ENCODE assay signal across 12 cellular contexts in genomic region chrX:128106630-128107029, GRCh38. TPM values are rescaled to one million over a fixed set of nuclear protein-coding genes. Genes with fewer than 3 reads are reported as not detected.
DNase-seq lines count a peak whose midpoint lies in the region; ATAC-seq, FAIRE-seq and TF ChIP-seq lines count a peak whose summit lies in the region.
"Had no signal": no experiment of that assay in that cellular context is flagged by ENCODE, and none has a peak within 500 bp of the region (broad histone marks: within the 10 kb centered on the region; RNA-seq: fewer than 3 reads in every experiment).

No MANE protein-coding gene starts in this region.

- H3K4me1 Mint-ChIP-seq in neural progenitor cell: no peaks in the 10 kb centered on the region
- no peaks in the 10 kb centered on the region for H3K4me1 Mint-ChIP-seq in HFFc6 (ENCODE audit: low read depth)

- H3K4me3 ChIP-seq in GM12878: no peak overlapping the region
- no peak overlapping the region for H3K4me3 ChIP-seq in neural progenitor cell
- H3K4me3 ChIP-seq in brain microvascular endothelial cell (ENCODE audit: low read depth, low read length): no peak overlapping the region
- H3K4me3 ChIP-seq: heart right ventricle had no signal

- TF ChIP-seq RAD21 in GM12878 (IDR thresholded peaks at IDR 0.05; ENCODE audit: insufficient read depth, low read depth, low read length): peak; percentile 46

- ATAC-seq in GM19351 (IDR thresholded peaks at IDR 0.05; ENCODE audit: unreplicated experiment) (peak; percentile 82), GM12878 (peak; percentile 68)
- ATAC-seq: HCT116, heart right ventricle had no signal

- intact Hi-C loops in GM12878 (cut with micrococcal nuclease; ENCODE audit: unreplicated experiment): loop anchor here (2.0 to 10.0 kb wide), 2 partner anchors 412 to 868 kb away; no protein-coding TSS in a partner anchor

- H3K36me3 ChIP-seq in GM12878 (ENCODE audit: control insufficient read depth in 2 of 2, insufficient read depth in 2 of 2, low read length in 1 of 2) (no peaks in the 10 kb centered on the region), neural progenitor cell (no peaks in the 10 kb centered on the region), brain microvascular endothelial cell (replicated peaks) (no peaks in the 10 kb centered on the region)
- H3K36me3 ChIP-seq: heart right ventricle had no signal

- in situ Hi-C loops in GM12878 (cut with MboI) (no loop called here), brain microvascular endothelial cell (cut with HindIII; ENCODE audit: low pct_ligation_motif_present, low sequenced_read_pairs) (no loop called here)

- SMC1A ChIA-PET in GM12878 (lab: Charles Lee; ENCODE audit: uncharacterized antibody, unreplicated experiment): interaction anchor here (0.9 to 1.0 kb wide), 2 partner anchors 8 to 15 kb away, joined by 3 to 4 read pairs; no protein-coding TSS in a partner anchor

- H3K79me2 ChIP-seq in GM12878 (ENCODE audit: control insufficient read depth, insufficient read depth, low read length): no peaks in the 10 kb centered on the region
- no peaks in the 10 kb centered on the region for H3K79me2 ChIP-seq in neural progenitor cell (ENCODE audit: low read depth)

- CTCF ChIA-PET in GM12878 (lab: Yijun Ruan, JAX): interaction anchor here (0.8 to 1.3 kb wide), 3 partner anchors 412 to 869 kb away, joined by 3 to 6 read pairs (median 3); no protein-coding TSS in a partner anchor

- RAD21 ChIA-PET in GM12878 (lab: Charles Lee; ENCODE audit: unreplicated experiment): no interaction called here

- H4K20me1 ChIP-seq in GM12878 (ENCODE audit: control insufficient read depth, insufficient read depth): no peaks in the 10 kb centered on the region
- no peaks in the 10 kb centered on the region for H4K20me1 ChIP-seq in neural progenitor cell (ENCODE audit: low read depth)

- H3K27me3 Mint-ChIP-seq in neural progenitor cell (ENCODE audit: insufficient read depth, low read depth) (no peaks in the 10 kb centered on the region), HFFc6 (ENCODE audit: insufficient read depth) (no peaks in the 10 kb centered on the region)

- no peak for TF ChIP-seq EP300 in GM12878 (IDR thresholded peaks at IDR 0.05; ENCODE audit: borderline replicate concordance in 1 of 2, control insufficient read depth in 1 of 2, low read depth in 2 of 2, low read length in 2 of 2)

- H3K4me3 Mint-ChIP-seq in neural progenitor cell (no peak overlapping the region), HFFc6 (no peak overlapping the region)

- H3K36me3 Mint-ChIP-seq in neural progenitor cell (no peaks in the 10 kb centered on the region), HFFc6 (ENCODE audit: low read depth) (no peaks in the 10 kb centered on the region)

- H3K27me3 ChIP-seq in GM12878 (replicated peaks in 1 of 2; ENCODE audit: control insufficient read depth in 2 of 2, insufficient read depth in 2 of 2, low read length in 1 of 2): no peaks in the 10 kb centered on the region
- H3K27me3 ChIP-seq in neural progenitor cell: no peaks in the 10 kb centered on the region
- no peaks in the 10 kb centered on the region for H3K27me3 ChIP-seq in brain microvascular endothelial cell (replicated peaks)
- H3K27me3 ChIP-seq: heart right ventricle had no signal

- H3K27ac ChIP-seq in GM12878 (ENCODE audit: control insufficient read depth, insufficient read depth) (no peak overlapping the region), neural progenitor cell (no peak overlapping the region), brain microvascular endothelial cell (no peak overlapping the region)
- H3K27ac ChIP-seq: heart right ventricle had no signal

- H3K27ac Mint-ChIP-seq in neural progenitor cell (no peak overlapping the region), HFFc6 (no peak overlapping the region)

- H3F3A ChIP-seq in neural progenitor cell (ENCODE audit: low read depth): no peaks in the 10 kb centered on the region

- H3K9me3 ChIP-seq in GM12878 (replicated peaks; ENCODE audit: control insufficient read depth, insufficient read depth, low read length) (no peaks in the 10 kb centered on the region), neural progenitor cell (ENCODE audit: low read depth) (peaks cover 3% of the 10 kb centered on the region)
- H3K9me3 ChIP-seq: heart right ventricle had no signal

- WGBS in GM12878 (ENCODE audit: insufficient coverage, insufficient replicate concordance, low lambda C conversion rate, missing lambda C conversion rate): 0% methylated on average over 1 of the region's 1 CpG

- H3K9me3 Mint-ChIP-seq in neural progenitor cell (no peaks in the 10 kb centered on the region), HFFc6 (peaks cover 4% of the 10 kb centered on the region; the same call in 1 of the 2 replicates)

- POLR2A ChIA-PET in GM12878 (lab: Charles Lee): no interaction called here

- H2AFZ ChIP-seq in GM12878 (ENCODE audit: control insufficient read depth, low read depth, low read length): no peak overlapping the region
- H2AFZ ChIP-seq in neural progenitor cell (replicated peaks): no peak overlapping the region

- DNase-seq in NCI-H1436 (lab: John Stamatoyannopoulos, UW) (peak; percentile 46), GM12878 (ENCODE audit: low read depth, low spot score) (no peak), neural progenitor cell (ENCODE audit: low spot score) (peak; percentile 49), brain microvascular endothelial cell (no peak), NCI-H446 (lab: John Stamatoyannopoulos, UW) (no peak), HFFc6 (no peak)
- DNase-seq: activated CD4-positive, alpha-beta T cell treated with anti-CD3 and anti-CD28 coated beads for 4 hours; heart right ventricle had no signal

- no peak for FAIRE-seq in GM12878 (lab: Jason Lieb, UNC)
- FAIRE-seq: astrocyte had no signal

- no TSS peak for BruUV-seq in GM12878 (replicated peaks; lab: Mats Ljungman, UMichigan)

- no peak for TF ChIP-seq POLR2A in GM12878 (IDR thresholded peaks at IDR 0.05; ENCODE audit: low read depth, low read length)

- TF ChIP-seq CTCF in GM12878 (IDR thresholded peaks at IDR 0.05 in 2 of 3, conservative IDR thresholded peaks at IDR 0.05 in 1 of 3; ENCODE audit: control insufficient read depth in 2 of 3, extremely low read depth in 1 of 3, insufficient read depth in 1 of 3, low read depth in 3 of 3, low read length in 3 of 3) (peak; percentile 18 to 37 (median 26); a peak in 4 of 6 replicates), neural progenitor cell (IDR thresholded peaks at IDR 0.05) (peak; percentile 58), brain microvascular endothelial cell (IDR thresholded peaks at IDR 0.05; ENCODE audit: low read depth, low read length, missing control alignments) (no peak), HFFc6 (IDR thresholded peaks at IDR 0.05) (no peak)

- H3K4me1 ChIP-seq in GM12878 (ENCODE audit: control insufficient read depth, insufficient read depth, low read length) (no peaks in the 10 kb centered on the region), neural progenitor cell (no peaks in the 10 kb centered on the region)
- H3K4me1 ChIP-seq: heart right ventricle had no signal

- H3K4me2 ChIP-seq in GM12878 (ENCODE audit: control insufficient read depth, insufficient read depth): no peak overlapping the region
- no peak overlapping the region for H3K4me2 ChIP-seq in neural progenitor cell

- no peak overlapping the region for H3K9ac ChIP-seq in GM12878 (ENCODE audit: control insufficient read depth, insufficient read depth, low read length)
- H3K9ac ChIP-seq in neural progenitor cell: no peak overlapping the region

TF ChIP-seq in GM12878, 131 proteins besides CTCF, POLR2A, EP300 and RAD21:
- TF ChIP-seq SMC3 (IDR thresholded peaks at IDR 0.05; ENCODE audit: borderline replicate concordance, low read length): peak; percentile 22; the same call in 1 of the 2 replicates
- TF ChIP-seq IKZF1 (conservative IDR thresholded peaks at IDR 0.05): no peak
- no peak for TF ChIP-seq TAF1 (IDR thresholded peaks at IDR 0.05; ENCODE audit: borderline replicate concordance, low read depth, low read length)
- TF ChIP-seq TCF12 (IDR thresholded peaks at IDR 0.05; ENCODE audit: low read depth, low read length): no peak
TF ChIP-seq in GM12878: peak in this region for 1.

RNA-seq across cellular contexts. Expression of gene ACTRT1, which starts 54.4 kb away (rescaled TPM):
- not detected in 2 replicates for total RNA-seq in GM12878 (2013; cell fraction: nucleolus; rRNA removed)
- not detected in 2 replicates for total RNA-seq in GM12878 (2014; rRNA removed)
- not detected in 2 replicates for total RNA-seq in GM12878 (2014; rRNA removed; fragmentation: Illumina TruSeq; extraction: Trizol)
- not detected in 2 replicates for total RNA-seq in GM12878 (2021)
- not detected for polyA plus RNA-seq in GM12878 (2011; ENCODE audit: low read depth)
- not detected in 2 replicates for polyA plus RNA-seq in GM12878 (2011; rRNA removed)
- polyA plus RNA-seq in GM12878 (2011; cell fraction: cytosol; rRNA removed): not detected in 2 replicates
- not detected in 2 replicates for polyA plus RNA-seq in GM12878 (2011; cell fraction: nucleus; rRNA removed)
- not detected in 2 replicates for polyA plus RNA-seq in GM12878 (2012)
- polyA plus RNA-seq in GM12878 (2014; fragmentation: Illumina TruSeq; extraction: Trizol): not detected in 2 replicates
- not detected for polyA plus RNA-seq in GM12878 (2014; fragmentation: Nextera tagmentation; extraction: Ambion mirVana)
- not detected in 2 replicates for polyA plus RNA-seq in GM12878 (2014; rRNA removed)
- not detected for polyA plus RNA-seq in GM12878 (2016; fragmentation: Nextera tagmentation; extraction: Ambion mirVana)
- not detected in 2 replicates for polyA minus RNA-seq in GM12878 (2011; rRNA and poly(A)+ RNA removed)
- polyA minus RNA-seq in GM12878 (2011; cell fraction: cytosol; rRNA and poly(A)+ RNA removed): not detected in 2 replicates
- not detected in 2 replicates for polyA minus RNA-seq in GM12878 (2011; cell fraction: nucleus; rRNA and poly(A)+ RNA removed)
- not detected in 2 replicates for total RNA-seq in neural progenitor cell (ENCODE audit: low replicate concordance)
- total RNA-seq in HFFc6 (2021; fragmentation: NEBNext Ultra II Directional; extraction: Animal tissue kit (Norgen Biotek cat#: 25700)): not detected
- total RNA-seq: astrocyte, heart right ventricle, skeletal muscle tissue had no signal
- polyA plus RNA-seq: heart right ventricle had no signal

Comparison
In these comparisons a context has a peak if more than half of its experiments do, and no peak if none do; other contexts are left out.
1. DNase-seq: peak in NCI-H1436 (single experiment) and neural progenitor cell (single experiment); none in GM12878 (single experiment), brain microvascular endothelial cell (single experiment), NCI-H446 (0 of 2) and HFFc6 (single experiment).
2. CTCF ChIP-seq: peak in GM12878 (3 of 3) and neural progenitor cell (single experiment); none in brain microvascular endothelial cell (single experiment) and HFFc6 (single experiment).